In the genomic region with DNA sequence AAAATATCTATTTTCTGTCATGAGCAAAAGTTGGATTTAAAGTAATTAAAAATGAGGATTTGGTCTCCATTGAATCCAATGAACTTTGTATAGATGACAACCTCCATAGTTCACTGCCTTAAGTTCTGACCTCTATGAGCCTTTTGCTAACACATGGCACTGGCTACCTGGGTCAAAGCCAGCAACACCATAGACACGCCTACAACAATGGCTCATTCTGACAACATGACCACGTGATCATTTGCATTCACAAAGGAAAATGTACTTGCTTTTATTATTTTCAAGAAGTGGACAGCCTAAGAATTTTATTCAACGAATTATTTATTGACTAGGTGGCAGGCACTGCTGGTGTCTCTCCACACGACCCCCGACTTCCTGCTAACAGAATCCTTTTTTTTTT, we compare ENCODE assay signal across 17 cellular contexts.
DNase-seq lines count a peak whose midpoint lies in the region; ATAC-seq and TF ChIP-seq lines count a peak whose summit lies in the region.
"Had no signal": no experiment of that assay in that cellular context is flagged by ENCODE, and none has a peak within 500 bp of the region (broad histone marks: within the 10 kb centered on the region; RNA-seq: fewer than 3 reads in every experiment).

No MANE protein-coding gene starts in this region.

- H3K27me3 ChIP-seq in CD8-positive, alpha-beta T cell (ENCODE audit: insufficient read depth, low read length) = no peaks in the 10 kb centered on the region
- no peaks in the 10 kb centered on the region for H3K27me3 ChIP-seq in H7 (ENCODE audit: control insufficient read depth, insufficient read depth, low read length)
- H3K27me3 ChIP-seq: Peyer's patch had no signal

- no peak overlapping the region for H3K4me3 ChIP-seq in CD8-positive, alpha-beta T cell (ENCODE audit: low read depth, low read length)
- no peak overlapping the region for H3K4me3 ChIP-seq in fibroblast of the aortic adventitia (ENCODE audit: low read depth, low read length)
- H3K4me3 ChIP-seq in H7 (ENCODE audit: insufficient read depth, low read depth, low read length) = no peak overlapping the region
- H3K4me3 ChIP-seq: dorsolateral prefrontal cortex, left ventricle myocardium inferior, Peyer's patch had no signal

- H3K27ac Mint-ChIP-seq in activated CD4-positive, alpha-beta T cell treated with anti-CD3 and anti-CD28 coated beads for 36 hours = peak overlapping the region; percentile 83
- H3K27ac Mint-ChIP-seq in CD8-positive, alpha-beta T cell = peak overlapping the region; percentile 52
- peak overlapping the region; percentile 85 for H3K27ac Mint-ChIP-seq in activated naive CD8-positive, alpha-beta T cell

- DNase-seq in activated CD4-positive, alpha-beta T cell treated with anti-CD3 and anti-CD28 coated beads for 36 hours = peak; percentile 0
- no peak for DNase-seq in activated CD4-positive, alpha-beta T cell treated with anti-CD3 and anti-CD28 coated beads, Interleukin-2, amount 50 U/mL, for 1 hour
- no peak for DNase-seq in CD8-positive, alpha-beta T cell
- DNase-seq in fibroblast of the aortic adventitia (ENCODE audit: low read depth) (peak; percentile 3), GM19238 (ENCODE audit: insufficient read length, low spot score) (no peak), HT-29 (ENCODE audit: low spot score) (no peak), H7 (no peak)
- DNase-seq: activated CD4-positive, alpha-beta T cell treated with anti-CD3 and anti-CD28 coated beads, Interleukin-2, amount 10 ng/mL, durations not matched to agents 24 days and 14 days; activated T-cell treated with anti-CD3 and anti-CD28 coated beads, Interleukin-2, amount 50 U/mL, for 48 hours; H9; left ventricle myocardium inferior; NCI-H187; NCI-H446; substantia nigra had no signal

- TF ChIP-seq CTCF in CD8-positive, alpha-beta T cell (IDR thresholded peaks at IDR 0.05) = no peak
- no peak for TF ChIP-seq CTCF in fibroblast of the aortic adventitia (IDR thresholded peaks at IDR 0.05; ENCODE audit: insufficient read depth, low read length)

- peaks cover 12% of the 10 kb centered on the region for H3K9me3 Mint-ChIP-seq in activated CD4-positive, alpha-beta T cell treated with anti-CD3 and anti-CD28 coated beads for 36 hours (ENCODE audit: low read depth)
- peaks cover 7% of the 10 kb centered on the region for H3K9me3 Mint-ChIP-seq in CD8-positive, alpha-beta T cell
- H3K9me3 Mint-ChIP-seq in activated naive CD8-positive, alpha-beta T cell (ENCODE audit: low read depth) = peaks cover 3% of the 10 kb centered on the region

- no peak overlapping the region for H3K4me3 Mint-ChIP-seq in activated CD4-positive, alpha-beta T cell treated with anti-CD3 and anti-CD28 coated beads for 36 hours
- H3K4me3 Mint-ChIP-seq in CD8-positive, alpha-beta T cell = no peak overlapping the region
- no peak overlapping the region for H3K4me3 Mint-ChIP-seq in activated naive CD8-positive, alpha-beta T cell
- H3K4me3 Mint-ChIP-seq: activated CD4-positive, alpha-beta T cell treated with anti-CD3 and anti-CD28 coated beads, Interleukin-2, amount 10 ng/mL, durations not matched to agents 24 days and 14 days; H9 had no signal

- H3K4me1 Mint-ChIP-seq in activated CD4-positive, alpha-beta T cell treated with anti-CD3 and anti-CD28 coated beads for 36 hours = peaks cover 86% of the 10 kb centered on the region
- peaks cover 69% of the 10 kb centered on the region for H3K4me1 Mint-ChIP-seq in CD8-positive, alpha-beta T cell (ENCODE audit: low read depth)
- H3K4me1 Mint-ChIP-seq in activated naive CD8-positive, alpha-beta T cell (ENCODE audit: low read depth) = peaks cover 83% of the 10 kb centered on the region

- peaks cover 85% of the 10 kb centered on the region for H3K36me3 Mint-ChIP-seq in activated CD4-positive, alpha-beta T cell treated with anti-CD3 and anti-CD28 coated beads for 36 hours (ENCODE audit: low read depth)
- peaks cover 77% of the 10 kb centered on the region for H3K36me3 Mint-ChIP-seq in CD8-positive, alpha-beta T cell
- peaks cover 30% of the 10 kb centered on the region for H3K36me3 Mint-ChIP-seq in activated naive CD8-positive, alpha-beta T cell

- no peak for ATAC-seq in activated CD4-positive, alpha-beta T cell treated with anti-CD3 and anti-CD28 coated beads for 36 hours
- no peak for ATAC-seq in CD8-positive, alpha-beta T cell

- peaks cover 8% of the 10 kb centered on the region for H3K36me3 ChIP-seq in CD8-positive, alpha-beta T cell (ENCODE audit: insufficient read depth, low read length)
- H3K36me3 ChIP-seq in H7 (replicated peaks; ENCODE audit: control insufficient read depth, insufficient read depth, low read length) = no peaks in the 10 kb centered on the region; the same call in 1 of the 2 replicates
- H3K36me3 ChIP-seq: left ventricle myocardium inferior, Peyer's patch had no signal

- peaks cover 36% of the 10 kb centered on the region for H3K4me1 ChIP-seq in CD8-positive, alpha-beta T cell (ENCODE audit: insufficient read depth, low read length)
- H3K4me1 ChIP-seq: left ventricle myocardium inferior had no signal

- intact Hi-C loops in activated CD4-positive, alpha-beta T cell treated with anti-CD3 and anti-CD28 coated beads for 36 hours (cut with DNase I, micrococcal nuclease) = loop anchor here in 1 of 2 experiments (10.0 kb wide), 1 partner anchor 88 kb away; no protein-coding TSS in a partner anchor
- intact Hi-C loops in CD8-positive, alpha-beta T cell (cut with DNase I, micrococcal nuclease) = loop anchor here in 1 of 2 experiments (10.0 kb wide), 1 partner anchor 202 kb away; no protein-coding TSS in a partner anchor

- POLR2A ChIA-PET in activated CD4-positive, alpha-beta T cell treated with anti-CD3 and anti-CD28 coated beads for 36 hours (lab: Charles Lee) = no interaction called here
- POLR2A ChIA-PET in CD8-positive, alpha-beta T cell (lab: Charles Lee) = interaction anchor here (1.1 to 2.9 kb wide), 3 partner anchors 12 to 44 kb away, joined by 3 to 21 read pairs (median 4); no protein-coding TSS in a partner anchor

- CTCF ChIA-PET in activated CD4-positive, alpha-beta T cell treated with anti-CD3 and anti-CD28 coated beads for 36 hours (lab: Charles Lee) = interaction anchor here (0.6 to 1.0 kb wide), 2 partner anchors 12 to 165 kb away, joined by 3 read pairs; no protein-coding TSS in a partner anchor
- CTCF ChIA-PET in CD8-positive, alpha-beta T cell (lab: Charles Lee) = interaction anchor here (1.0 to 1.3 kb wide), 2 partner anchors 18 to 29 kb away, joined by 3 to 4 read pairs; no protein-coding TSS in a partner anchor

- no peak overlapping the region for H3K27ac ChIP-seq in CD8-positive, alpha-beta T cell (ENCODE audit: low read depth, low read length)
- H3K27ac ChIP-seq: dorsolateral prefrontal cortex, left ventricle myocardium inferior had no signal

- no peaks in the 10 kb centered on the region for H3K27me3 Mint-ChIP-seq in activated CD4-positive, alpha-beta T cell treated with anti-CD3 and anti-CD28 coated beads for 36 hours
- H3K27me3 Mint-ChIP-seq in CD8-positive, alpha-beta T cell (ENCODE audit: low read depth) = no peaks in the 10 kb centered on the region
- H3K27me3 Mint-ChIP-seq in activated naive CD8-positive, alpha-beta T cell = no peaks in the 10 kb centered on the region
- H3K27me3 Mint-ChIP-seq: activated CD4-positive, alpha-beta T cell treated with anti-CD3 and anti-CD28 coated beads, Interleukin-2, amount 10 ng/mL, durations not matched to agents 24 days and 14 days had no signal

- H3K9me3 ChIP-seq in CD8-positive, alpha-beta T cell (ENCODE audit: low read length) = no peaks in the 10 kb centered on the region
- H3K9me3 ChIP-seq: Peyer's patch had no signal

Comparison
In these comparisons a context has a peak if more than half of its experiments do, and no peak if none do; other contexts are left out.
1. DNase-seq: peak in activated CD4-positive, alpha-beta T cell treated with anti-CD3 and anti-CD28 coated beads for 36 hours (single experiment) and fibroblast of the aortic adventitia (single experiment); none in activated CD4-positive, alpha-beta T cell treated with anti-CD3 and anti-CD28 coated beads, Interleukin-2, amount 50 U/mL, for 1 hour (single experiment), CD8-positive, alpha-beta T cell (0 of 7), GM19238 (single experiment), HT-29 (single experiment) and H7 (single experiment).
2. Peak in every context shown above with its lines, with median percentiles within 50 percentile points of each other: H3K27ac Mint-ChIP-seq.